Comparison of ENCODE assay signal across 8 cellular contexts in genomic region chr6:14910692-14911547, GRCh38.
DNase-seq lines count a peak whose midpoint lies in the region; ATAC-seq, FAIRE-seq and TF ChIP-seq lines count a peak whose summit lies in the region.

No MANE protein-coding gene starts in this region.

- no peak overlapping the region for H3K27ac ChIP-seq in IMR-90 (ENCODE audit: insufficient read depth, low read length)
- no peak overlapping the region for H3K27ac ChIP-seq in astrocyte (ENCODE audit: low read depth, low read length)

- H3K4me3 ChIP-seq in IMR-90 (ENCODE audit: insufficient read depth, low read depth, low read length) (no peak overlapping the region), astrocyte (ENCODE audit: insufficient read depth, low read depth, low read length) (no peak overlapping the region)

- H3K9me3 ChIP-seq in IMR-90 (ENCODE audit: control insufficient read depth, insufficient read depth, low read length) (no peaks in the 10 kb centered on the region), astrocyte (ENCODE audit: insufficient read depth, low read depth, low read length) (no peaks in the 10 kb centered on the region)

- no peak overlapping the region for H2AK9ac ChIP-seq in IMR-90 (replicated peaks; ENCODE audit: low read depth, low read length, poor library complexity)

- H3K4me1 ChIP-seq in IMR-90 (ENCODE audit: control insufficient read depth, insufficient read depth, low read length) (peaks cover 4% of the 10 kb centered on the region; the same call in 1 of the 2 replicates), astrocyte (ENCODE audit: insufficient read depth, low read length) (no peaks in the 10 kb centered on the region)

- in situ Hi-C loops in IMR-90 (cut with MboI; ENCODE audit: low sequenced_read_pairs): no loop called here

- CTCF ChIA-PET in IMR-90 (lab: Yijun Ruan, JAX): no interaction called here
- CTCF ChIA-PET in WTC11 (lab: Charles Lee): no interaction called here

- peak overlapping the region; percentile 65 for H3K4ac ChIP-seq in IMR-90 (ENCODE audit: low read depth, low read length)

- H3K4me2 ChIP-seq in IMR-90 (ENCODE audit: low read depth, low read length) (no peak overlapping the region), astrocyte (ENCODE audit: low read length) (no peak overlapping the region)

- peak overlapping the region; percentile 80 for H4K5ac ChIP-seq in IMR-90 (ENCODE audit: low read depth, low read length)

- H3K14ac ChIP-seq in IMR-90 (replicated peaks; ENCODE audit: low read depth, low read length): peak overlapping the region; percentile 56; the same call in 1 of the 2 replicates

- H3K56ac ChIP-seq in IMR-90 (ENCODE audit: extremely low read depth, insufficient read depth, low read length): no peak overlapping the region

- BruUV-seq in IMR-90 (replicated peaks; lab: Mats Ljungman, UMichigan): no TSS peak

- dilution Hi-C loops in IMR-90 (cut with HindIII; ENCODE audit: low sequenced_read_pairs, unreplicated experiment): no loop called here

- TF ChIP-seq POLR2A in IMR-90 (IDR thresholded peaks at IDR 0.05; ENCODE audit: low read depth, low read length): no peak

- TF ChIP-seq CTCF in GM20000 (IDR thresholded peaks at IDR 0.05; ENCODE audit: extremely low read depth, missing control alignments) (no peak), IMR-90 (conservative IDR thresholded peaks at IDR 0.05; ENCODE audit: low read depth, low read length) (no peak), astrocyte (IDR thresholded peaks at IDR 0.05; ENCODE audit: insufficient read depth, low read depth, low read length) (no peak), WTC11 (IDR thresholded peaks at IDR 0.05) (no peak)

- ATAC-seq in IMR-90 (ENCODE audit: low read depth): no peak
- peak; percentile 79 for ATAC-seq in sciatic nerve
- ATAC-seq in HG02571 (IDR thresholded peaks at IDR 0.05; ENCODE audit: unreplicated experiment): no peak
- ATAC-seq in WTC11: no peak

- intact Hi-C loops in IMR-90 (cut with micrococcal nuclease) (no loop called here), sciatic nerve (cut with DNase I) (no loop called here)

- H2BK5ac ChIP-seq in IMR-90 (ENCODE audit: low read depth, low read length, poor library complexity, severe bottlenecking): no peak overlapping the region

- FAIRE-seq in astrocyte (lab: Jason Lieb, UNC): no peak

- H3K36me3 Mint-ChIP-seq in astrocyte (ENCODE audit: low read depth, unreplicated experiment) (no peaks in the 10 kb centered on the region), WTC11 (peaks cover 6% of the 10 kb centered on the region; the same call in 1 of the 2 replicates)

- H3K23ac ChIP-seq in IMR-90 (ENCODE audit: low read depth, low read length): peak overlapping the region; percentile 9; the same call in 1 of the 2 replicates

- POLR2A ChIA-PET in IMR-90 (lab: Charles Lee; ENCODE audit: unreplicated experiment): no interaction called here
- POLR2A ChIA-PET in WTC11 (lab: Charles Lee): no interaction called here

- H2AK5ac ChIP-seq in IMR-90 (ENCODE audit: low read depth, low read length): peak overlapping the region; percentile 11; the same call in 1 of the 2 replicates

- H2BK120ac ChIP-seq in IMR-90 (ENCODE audit: low read depth, low read length): peak overlapping the region; percentile 10; the same call in 1 of the 2 replicates

- H4K8ac ChIP-seq in IMR-90 (ENCODE audit: low read depth in 2 of 2, low read length in 2 of 2): peak overlapping the region; percentile 4 to 38; a peak in 2 of 4 replicates

- no peaks in the 10 kb centered on the region for H3K79me2 ChIP-seq in astrocyte (ENCODE audit: insufficient read depth, low read length)

- H3K27me3 Mint-ChIP-seq in astrocyte (ENCODE audit: low read depth, unreplicated experiment) (peaks cover 15% of the 10 kb centered on the region), WTC11 (ENCODE audit: low read depth) (no peaks in the 10 kb centered on the region)

- peaks cover 1% of the 10 kb centered on the region for H3K9me3 Mint-ChIP-seq in astrocyte (ENCODE audit: unreplicated experiment)
- H3K9me3 Mint-ChIP-seq in WTC11: peaks cover 4% of the 10 kb centered on the region

- TF ChIP-seq RAD21 in IMR-90 (IDR thresholded peaks at IDR 0.05; ENCODE audit: low read length): no peak

- no peaks in the 10 kb centered on the region for H4K20me1 ChIP-seq in IMR-90 (ENCODE audit: insufficient read depth, low read length)
- no peaks in the 10 kb centered on the region for H4K20me1 ChIP-seq in astrocyte (ENCODE audit: insufficient read depth, low read length)

- peak overlapping the region; percentile 86 for H2AFZ ChIP-seq in IMR-90 (replicated peaks; ENCODE audit: low read length, poor library complexity)
- H2AFZ ChIP-seq in astrocyte (ENCODE audit: low read depth, low read length): peak overlapping the region; percentile 39

- H3K4me1 Mint-ChIP-seq in astrocyte (ENCODE audit: low read depth, unreplicated experiment) (no peaks in the 10 kb centered on the region), WTC11 (peaks cover 25% of the 10 kb centered on the region)

- H3K4me3 Mint-ChIP-seq in astrocyte (ENCODE audit: unreplicated experiment): no peak overlapping the region
- H3K4me3 Mint-ChIP-seq in WTC11: no peak overlapping the region

- DNase-seq in CMK (ENCODE audit: low read depth) (peak; percentile 48), GM20000 (ENCODE audit: low spot score) (peak; percentile 69), IMR-90 (peak; percentile 43), astrocyte (ENCODE audit: low read depth) (no peak), sciatic nerve (ENCODE audit: low spot score) (no peak), NCI-H1694 (lab: John Stamatoyannopoulos, UW) (no peak), WTC11 (ENCODE audit: low spot score) (no peak)

- H3K27me3 ChIP-seq in IMR-90 (ENCODE audit: control insufficient read depth, insufficient read depth, low read length): no peaks in the 10 kb centered on the region
- no peaks in the 10 kb centered on the region for H3K27me3 ChIP-seq in astrocyte (ENCODE audit: insufficient read depth, low read length)

- 59% methylated on average over 8 of the region's 13 CpGs; no CpG with 5 or more reads in 1 of the 2 experiments for WGBS in IMR-90 (ENCODE audit: extremely low coverage in 2 of 2, insufficient read length in 1 of 2), 2 experiments

- H2BK15ac ChIP-seq in IMR-90 (ENCODE audit: low read depth, low read length): no peak overlapping the region

- H3K36me3 ChIP-seq in IMR-90 (ENCODE audit: control insufficient read depth, insufficient read depth, low read length): no peaks in the 10 kb centered on the region
- H3K36me3 ChIP-seq in astrocyte (ENCODE audit: insufficient read depth, low read length): no peaks in the 10 kb centered on the region

- H3K9me1 ChIP-seq in IMR-90 (ENCODE audit: insufficient read depth, low read length): no peaks in the 10 kb centered on the region

- H3K27ac Mint-ChIP-seq in astrocyte (ENCODE audit: unreplicated experiment): no peak overlapping the region
- no peak overlapping the region for H3K27ac Mint-ChIP-seq in WTC11

- H3K79me1 ChIP-seq in IMR-90 (ENCODE audit: low read depth in 1 of 2, low read length in 2 of 2): no peaks in the 10 kb centered on the region

- H3K9ac ChIP-seq in IMR-90 (ENCODE audit: low read depth, low read length) (no peak overlapping the region), astrocyte (ENCODE audit: low read length) (no peak overlapping the region)

- 0 out of 2 replicates have a peak overlapping the region, but pooled peaks have one; percentile 51 for H3K18ac ChIP-seq in IMR-90 (ENCODE audit: low read depth, low read length)

- peak overlapping the region; percentile 82; the same call in 1 of the 2 replicates for H2BK20ac ChIP-seq in IMR-90 (ENCODE audit: low read depth, low read length)

- peak overlapping the region; percentile 10; the same call in 1 of the 2 replicates for H4K91ac ChIP-seq in IMR-90 (ENCODE audit: insufficient read depth, low read depth, low read length)

TF ChIP-seq in IMR-90, 13 proteins besides CTCF, POLR2A, EP300 and RAD21:
- TF ChIP-seq MAZ (IDR thresholded peaks at IDR 0.05; ENCODE audit: borderline replicate concordance, low read depth, low read length) (no peak), CEBPB (IDR thresholded peaks at IDR 0.05; ENCODE audit: low read depth, low read length) (peak; percentile 66)

TF ChIP-seq in WTC11, 78 proteins besides CTCF, POLR2A, EP300 and RAD21:
- no peak for TF ChIP-seq ZNF232 (CRISPR knock-in tag; IDR thresholded peaks at IDR 0.05)
- no peak for TF ChIP-seq USF1 (CRISPR knock-in tag; IDR thresholded peaks at IDR 0.05)
- TF ChIP-seq ZMAT4 (CRISPR knock-in tag; IDR thresholded peaks at IDR 0.05): no peak

Comparison
In these comparisons a context has a peak if more than half of its experiments do, and no peak if none do; other contexts are left out.
1. DNase-seq: peak in CMK (single experiment), GM20000 (single experiment) and IMR-90 (single experiment); none in astrocyte (single experiment), sciatic nerve (single experiment), NCI-H1694 (single experiment) and WTC11 (single experiment).